9 cellular contexts compared by ENCODE assay signal in the genomic region with DNA sequence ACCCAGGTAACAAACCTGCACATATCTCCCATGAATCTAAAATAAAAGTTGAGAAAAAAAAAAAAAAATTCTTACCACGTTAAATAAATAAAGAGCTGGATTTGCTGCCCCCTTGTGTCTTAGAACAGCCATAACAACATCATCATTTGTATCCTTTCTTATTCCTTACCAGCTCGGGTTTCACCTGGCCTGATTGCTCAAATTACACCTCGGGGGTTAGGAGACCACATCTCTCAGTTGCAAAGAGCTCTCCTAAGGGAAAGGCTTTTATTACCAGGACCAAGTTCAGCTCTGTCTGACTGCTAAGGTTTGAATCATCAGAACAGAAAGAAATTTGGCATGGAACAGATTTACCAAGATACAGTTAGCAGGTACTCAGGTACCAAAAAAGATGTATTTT. TPM values are rescaled to one million over a fixed set of nuclear protein-coding genes. Genes with fewer than 3 reads are reported as not detected.
DNase-seq lines count a peak whose midpoint lies in the region; ATAC-seq and TF ChIP-seq lines count a peak whose summit lies in the region.
"Had no signal": no experiment of that assay in that cellular context is flagged by ENCODE, and none has a peak within 500 bp of the region (broad histone marks: within the 10 kb centered on the region; RNA-seq: fewer than 3 reads in every experiment).

No MANE protein-coding gene starts in this region.

- peaks cover 13% of the 10 kb centered on the region for H3K4me1 ChIP-seq in neural progenitor cell

- no peak overlapping the region for H3K9ac ChIP-seq in neural progenitor cell

- H3K4me3 ChIP-seq in fibroblast of pulmonary artery (replicated peaks; ENCODE audit: low read depth, low read length) (no peak overlapping the region), neural progenitor cell (no peak overlapping the region)
- H3K4me3 ChIP-seq: SJSA1 had no signal

- H3K27me3 ChIP-seq in neural progenitor cell, result no peaks in the 10 kb centered on the region
- H3K27me3 ChIP-seq: SJSA1 had no signal

- H3K36me3 ChIP-seq in neural progenitor cell, result no peaks in the 10 kb centered on the region
- H3K36me3 ChIP-seq: SJSA1 had no signal

- H3K4me3 Mint-ChIP-seq in HFFc6 (no peak overlapping the region), neural progenitor cell (no peak overlapping the region)
- H3K4me3 Mint-ChIP-seq in activated CD4-positive, alpha-beta T cell treated with anti-CD3 and anti-CD28 coated beads, Interleukin-2, amount 10 ng/mL, durations not matched to agents 7 days and 5 days, result no peak overlapping the region

- CTCF ChIA-PET in activated CD4-positive, alpha-beta T cell treated with anti-CD3 and anti-CD28 coated beads, Interleukin-2, amount 10 ng/mL, durations not matched to agents 7 days and 5 days (lab: Charles Lee), result interaction anchor here (0.6 to 2.3 kb wide), 23 partner anchors 9 to 1130 kb away, joined by 3 to 32 read pairs (median 4); no protein-coding TSS in a partner anchor

- H3K9me3 ChIP-seq in neural progenitor cell (ENCODE audit: low read depth), result no peaks in the 10 kb centered on the region
- H3K9me3 ChIP-seq: SJSA1 had no signal

- DNase-seq in COLO829 (ENCODE audit: low spot score) (peak; percentile 45), HFFc6 (peak; percentile 44), NCI-H460 (ENCODE audit: extremely low read depth, low read depth) (peak; percentile 38), fibroblast of pulmonary artery (ENCODE audit: low read depth) (peak; percentile 74), neural progenitor cell (ENCODE audit: low spot score) (peak; percentile 79), occipital lobe (lab: John Stamatoyannopoulos, UW) (no peak)
- DNase-seq in activated CD4-positive, alpha-beta T cell treated with anti-CD3 and anti-CD28 coated beads, Interleukin-2, amount 10 ng/mL, durations not matched to agents 7 days and 5 days, result peak; percentile 65

- no peaks in the 10 kb centered on the region for H3K79me2 ChIP-seq in neural progenitor cell (ENCODE audit: low read depth)

- POLR2A ChIA-PET in activated CD4-positive, alpha-beta T cell treated with anti-CD3 and anti-CD28 coated beads, Interleukin-2, amount 10 ng/mL, durations not matched to agents 7 days and 5 days (lab: Charles Lee), result interaction anchor here (0.6 to 1.2 kb wide), 2 partner anchors 25 to 40 kb away, joined by 4 to 5 read pairs; a partner anchor contains a TSS

- H3K27ac ChIP-seq in neural progenitor cell, result no peak overlapping the region
- H3K27ac ChIP-seq: SJSA1 had no signal

- TF ChIP-seq CTCF in HFFc6 (IDR thresholded peaks at IDR 0.05) (peak; percentile 90), fibroblast of pulmonary artery (IDR thresholded peaks at IDR 0.05; ENCODE audit: low read length, missing control alignments) (peak; percentile 60), neural progenitor cell (IDR thresholded peaks at IDR 0.05) (peak; percentile 74)

- H3K27ac Mint-ChIP-seq in HFFc6 (no peak overlapping the region), neural progenitor cell (no peak overlapping the region)
- no peak overlapping the region for H3K27ac Mint-ChIP-seq in activated CD4-positive, alpha-beta T cell treated with anti-CD3 and anti-CD28 coated beads, Interleukin-2, amount 10 ng/mL, durations not matched to agents 7 days and 5 days

- H3F3A ChIP-seq in neural progenitor cell (ENCODE audit: low read depth), result no peaks in the 10 kb centered on the region

- H3K4me2 ChIP-seq in neural progenitor cell, result peak overlapping the region; percentile 48

- ATAC-seq in GM21381 (IDR thresholded peaks at IDR 0.05; ENCODE audit: unreplicated experiment), result no peak

- H3K36me3 Mint-ChIP-seq in HFFc6 (ENCODE audit: low read depth) (no peaks in the 10 kb centered on the region), neural progenitor cell (no peaks in the 10 kb centered on the region)
- no peaks in the 10 kb centered on the region for H3K36me3 Mint-ChIP-seq in activated CD4-positive, alpha-beta T cell treated with anti-CD3 and anti-CD28 coated beads, Interleukin-2, amount 10 ng/mL, durations not matched to agents 7 days and 5 days (ENCODE audit: low read depth)

- H3K27me3 Mint-ChIP-seq in HFFc6 (ENCODE audit: insufficient read depth) (peaks cover 12% of the 10 kb centered on the region), neural progenitor cell (ENCODE audit: insufficient read depth, low read depth) (peaks cover 2% of the 10 kb centered on the region)
- peaks cover 13% of the 10 kb centered on the region for H3K27me3 Mint-ChIP-seq in activated CD4-positive, alpha-beta T cell treated with anti-CD3 and anti-CD28 coated beads, Interleukin-2, amount 10 ng/mL, durations not matched to agents 7 days and 5 days

- H4K20me1 ChIP-seq in neural progenitor cell (ENCODE audit: low read depth), result no peaks in the 10 kb centered on the region

- peaks cover 12% of the 10 kb centered on the region for H3K4me1 Mint-ChIP-seq in HFFc6 (ENCODE audit: low read depth)
- peaks cover 10% of the 10 kb centered on the region for H3K4me1 Mint-ChIP-seq in activated CD4-positive, alpha-beta T cell treated with anti-CD3 and anti-CD28 coated beads, Interleukin-2, amount 10 ng/mL, durations not matched to agents 7 days and 5 days
- peaks cover 12% of the 10 kb centered on the region for H3K4me1 Mint-ChIP-seq in neural progenitor cell

- H2AFZ ChIP-seq in neural progenitor cell (replicated peaks), result no peak overlapping the region

- H3K9me3 Mint-ChIP-seq in HFFc6, result peaks cover under 1% of the 10 kb centered on the region
- H3K9me3 Mint-ChIP-seq in activated CD4-positive, alpha-beta T cell treated with anti-CD3 and anti-CD28 coated beads, Interleukin-2, amount 10 ng/mL, durations not matched to agents 7 days and 5 days, result no peaks in the 10 kb centered on the region
- peaks cover 2% of the 10 kb centered on the region for H3K9me3 Mint-ChIP-seq in neural progenitor cell

RNA-seq across cellular contexts. Expression of a gene that starts 25.8 kb away (rescaled TPM):
- 10 to 100 TPM in 5 of 6 experiments, 1 to 10 TPM in 1; 6.5 to 20.0 (median 18.0) TPM for total RNA-seq in HFFc6 (2021; fragmentation: NEBNext Ultra II Directional; extraction: Animal tissue kit (Norgen Biotek cat#: 25700))
- 62.6 and 86.2 TPM in 2 replicates for total RNA-seq in NCI-H460 (2014; rRNA removed; shearing (Covaris generic))
- 155 and 166 TPM in 2 replicates for polyA plus RNA-seq in NCI-H460 (2014; cell fraction: nucleus; rRNA removed)
- 10 to 100 TPM; 18.4 to 20.4 TPM for total RNA-seq in activated CD4-positive, alpha-beta T cell treated with anti-CD3 and anti-CD28 coated beads, Interleukin-2, amount 10 ng/mL, durations not matched to agents 7 days and 5 days
- 49.1 and 52.3 TPM in 2 replicates for total RNA-seq in neural progenitor cell (ENCODE audit: low replicate concordance)
- total RNA-seq in occipital lobe, result 16.7 TPM

RNA-seq across cellular contexts. Expression of a gene that starts 32.1 kb away (rescaled TPM):
- not detected for total RNA-seq in HFFc6 (2021; fragmentation: NEBNext Ultra II Directional; extraction: Animal tissue kit (Norgen Biotek cat#: 25700))
- total RNA-seq in NCI-H460 (2014; rRNA removed; shearing (Covaris generic)), result not detected in 2 replicates
- polyA plus RNA-seq in NCI-H460 (2014; cell fraction: nucleus; rRNA removed), result not detected in 2 replicates
- total RNA-seq in activated CD4-positive, alpha-beta T cell treated with anti-CD3 and anti-CD28 coated beads, Interleukin-2, amount 10 ng/mL, durations not matched to agents 7 days and 5 days, result not detected
- total RNA-seq in neural progenitor cell (ENCODE audit: low replicate concordance) (0.43 TPM in 1 of 2 replicates, not detected in the other), occipital lobe (not detected)
- total RNA-seq: SJSA1 had no signal
